Comparison of ENCODE assay signal across 23 cellular contexts in genomic region chr22:32837803-32838202, GRCh38. TPM values are rescaled to one million over a fixed set of nuclear protein-coding genes. Genes with fewer than 3 reads are reported as not detected.
"Had no signal": no experiment of that assay in that cellular context is flagged by ENCODE, and none has a peak within 500 bp of the region (broad histone marks: within the 10 kb centered on the region; RNA-seq: fewer than 3 reads in every experiment).

No MANE protein-coding gene starts in this region.

- H3K27me3 ChIP-seq: brain microvascular endothelial cell, dorsolateral prefrontal cortex, esophagus squamous epithelium, heart right ventricle, neural progenitor cell, sigmoid colon, upper lobe of right lung had no signal

- H3K4me1 Mint-ChIP-seq: memory B cell had no signal

- DNase-seq: activated CD4-positive, alpha-beta memory T cell treated with anti-CD3 and anti-CD28 coated beads for 36 hours; activated CD4-positive, alpha-beta T cell treated with anti-CD3 and anti-CD28 coated beads for 4 hours; activated CD4-positive, CD25-positive, alpha-beta regulatory T cell; activated effector memory CD4-positive, alpha-beta T cell treated with Interleukin-2 at 50 U/mL for 16 hours; activated naive CD4-positive, alpha-beta T cell treated with anti-CD3 and anti-CD28 coated beads for 36 hours; activated T-cell treated with anti-CD3 and anti-CD28 coated beads, Interleukin-2, amount 50 U/mL, for 72 hours; brain microvascular endothelial cell; central memory CD4-positive, alpha-beta T cell; dorsolateral prefrontal cortex; effector memory CD8-positive, alpha-beta T cell; esophagus squamous epithelium; heart right ventricle; islet precursor cell; left cardiac atrium; stimulated activated CD4-positive, alpha-beta T cell treated with anti-CD3 and anti-CD28 coated beads, Interleukin-2, amount 100 ng/mL, for 48 hours; stimulated activated naive CD4-positive, alpha-beta T cell; T1000; upper lobe of right lung had no signal

- H3K36me3 Mint-ChIP-seq: activated CD4-positive, alpha-beta memory T cell treated with anti-CD3 and anti-CD28 coated beads for 36 hours; memory B cell; neural progenitor cell had no signal

- H3K4me2 ChIP-seq: neural progenitor cell had no signal

- H3K36me3 ChIP-seq: neural progenitor cell had no signal

- H3K9me3 ChIP-seq: esophagus squamous epithelium, heart right ventricle, sigmoid colon, upper lobe of right lung had no signal

- H3K9ac ChIP-seq: neural progenitor cell had no signal

- H3K4me3 Mint-ChIP-seq: activated CD4-positive, alpha-beta memory T cell treated with anti-CD3 and anti-CD28 coated beads for 36 hours; activated naive CD4-positive, alpha-beta T cell treated with anti-CD3 and anti-CD28 coated beads for 36 hours; activated T-cell treated with anti-CD3 and anti-CD28 coated beads, Interleukin-2, amount 50 U/mL, for 72 hours; effector memory CD8-positive, alpha-beta T cell; memory B cell; neural progenitor cell; T-helper 1 cell treated with Interleukin-12 subunit alpha and Interleukin-12 subunit beta and Interleukin-4 antibody, amounts not matched to agents 30 μg/mL and 1 μg/mL, for 36 hours had no signal

- H3K27ac ChIP-seq: brain microvascular endothelial cell, esophagus squamous epithelium, neural progenitor cell, upper lobe of right lung had no signal

- FAIRE-seq: colon had no signal

- H3K27ac Mint-ChIP-seq: activated CD4-positive, alpha-beta memory T cell treated with anti-CD3 and anti-CD28 coated beads for 36 hours; activated naive CD4-positive, alpha-beta T cell treated with anti-CD3 and anti-CD28 coated beads for 36 hours; activated T-cell treated with anti-CD3 and anti-CD28 coated beads, Interleukin-2, amount 50 U/mL, for 72 hours; effector memory CD8-positive, alpha-beta T cell; memory B cell; neural progenitor cell; T-helper 1 cell treated with Interleukin-12 subunit alpha and Interleukin-12 subunit beta and Interleukin-4 antibody, amounts not matched to agents 30 μg/mL and 1 μg/mL, for 36 hours had no signal

- H2AFZ ChIP-seq: neural progenitor cell had no signal

- H3K4me3 ChIP-seq: dorsolateral prefrontal cortex, esophagus squamous epithelium, heart right ventricle, neural progenitor cell, sigmoid colon, upper lobe of right lung had no signal

- H3K27me3 Mint-ChIP-seq: activated CD4-positive, alpha-beta memory T cell treated with anti-CD3 and anti-CD28 coated beads for 36 hours had no signal

- H3K9me3 Mint-ChIP-seq: activated CD4-positive, alpha-beta memory T cell treated with anti-CD3 and anti-CD28 coated beads for 36 hours; activated naive CD4-positive, alpha-beta T cell treated with anti-CD3 and anti-CD28 coated beads for 36 hours; activated T-cell treated with anti-CD3 and anti-CD28 coated beads, Interleukin-2, amount 50 U/mL, for 72 hours; effector memory CD8-positive, alpha-beta T cell; memory B cell; neural progenitor cell; T-helper 1 cell treated with Interleukin-12 subunit alpha and Interleukin-12 subunit beta and Interleukin-4 antibody, amounts not matched to agents 30 μg/mL and 1 μg/mL, for 36 hours had no signal

- ATAC-seq: activated T-cell treated with anti-CD3 and anti-CD28 coated beads, Interleukin-2, amount 50 U/mL, for 72 hours; effector memory CD8-positive, alpha-beta T cell; heart right ventricle; left cardiac atrium; upper lobe of right lung had no signal

RNA-seq across cellular contexts. Expression of gene TIMP3, which starts 36.3 kb away (rescaled TPM):
- total RNA-seq: activated CD4-positive, alpha-beta memory T cell treated with anti-CD3 and anti-CD28 coated beads for 36 hours; activated naive CD4-positive, alpha-beta T cell treated with anti-CD3 and anti-CD28 coated beads for 36 hours had no signal
